9 cellular contexts compared by ENCODE assay signal in genomic region chr19:3154957-3155736, GRCh38. TPM values are rescaled to one million over a fixed set of nuclear protein-coding genes. Genes with fewer than 3 reads are reported as not detected.
DNase-seq lines count a peak whose midpoint lies in the region; ATAC-seq and TF ChIP-seq lines count a peak whose summit lies in the region.
"Had no signal": no experiment of that assay in that cellular context is flagged by ENCODE, and none has a peak within 500 bp of the region (broad histone marks: within the 10 kb centered on the region; RNA-seq: fewer than 3 reads in every experiment).

No MANE protein-coding gene starts in this region.

- peak overlapping the region; percentile 8 to 29 for H3K4me3 ChIP-seq in CD4-positive, alpha-beta memory T cell (ENCODE audit: low read length in 2 of 2)
- H3K4me3 ChIP-seq in esophagus squamous epithelium (peak overlapping the region in 1 of 4 donors; percentile 34), psoas muscle (no peak overlapping the region)

- no peaks in the 10 kb centered on the region for H3K27me3 Mint-ChIP-seq in CD4-positive, alpha-beta memory T cell

- peaks cover 2 to 12% (median 10%) of the 10 kb centered on the region in 4 donors for H3K4me1 Mint-ChIP-seq in CD4-positive, alpha-beta memory T cell

- no peaks in the 10 kb centered on the region for H3K9me3 ChIP-seq in CD4-positive, alpha-beta memory T cell (ENCODE audit: control insufficient read depth in 1 of 2, low read length in 2 of 2)
- no peaks in the 10 kb centered on the region for H3K9me3 ChIP-seq in esophagus squamous epithelium
- H3K9me3 ChIP-seq in psoas muscle: no peaks in the 10 kb centered on the region

- POLR2A ChIA-PET in CD4-positive, alpha-beta memory T cell (lab: Charles Lee; ENCODE audit: partially characterized antibody): interaction anchor here (1.0 to 1.2 kb wide), 2 partner anchors 15 to 26 kb away, joined by 3 read pairs; no protein-coding TSS in a partner anchor

- peaks cover 29% of the 10 kb centered on the region for H3K4me1 ChIP-seq in CD4-positive, alpha-beta memory T cell (ENCODE audit: insufficient read depth, low read length)
- H3K4me1 ChIP-seq in esophagus squamous epithelium: peaks cover 8 to 17% (median 12%) of the 10 kb centered on the region in 3 donors
- H3K4me1 ChIP-seq in psoas muscle: no peaks in the 10 kb centered on the region

- no peak overlapping the region for H3K27ac Mint-ChIP-seq in CD4-positive, alpha-beta memory T cell

- H3K27ac ChIP-seq in CD4-positive, alpha-beta memory T cell (ENCODE audit: low read depth, low read length): peak overlapping the region; percentile 76
- peak overlapping the region in 3 of 4 donors; percentile 16 to 86 (median 48) for H3K27ac ChIP-seq in esophagus squamous epithelium
- peak overlapping the region; percentile 58 for H3K27ac ChIP-seq in psoas muscle
- H3K27ac ChIP-seq: KMS-11 had no signal

- H3K4me3 Mint-ChIP-seq in CD4-positive, alpha-beta memory T cell: peak overlapping the region in 3 of 8 donors; percentile 65 to 86 (median 82)

- ATAC-seq in GM21717 (IDR thresholded peaks at IDR 0.05; ENCODE audit: unreplicated experiment) (peak; percentile 64), psoas muscle (peak; percentile 44 to 85 (median 72)), HG03571 (IDR thresholded peaks at IDR 0.05; ENCODE audit: unreplicated experiment) (no peak)

- TF ChIP-seq CTCF in esophagus squamous epithelium (IDR thresholded peaks at IDR 0.05): no peak
- no peak for TF ChIP-seq CTCF in psoas muscle (IDR thresholded peaks at IDR 0.05)

- no peak for TF ChIP-seq POLR2A in esophagus squamous epithelium (IDR thresholded peaks at IDR 0.05)

- CTCF ChIA-PET in CD4-positive, alpha-beta memory T cell (lab: Charles Lee; ENCODE audit: partially characterized antibody): no interaction called here

- no peaks in the 10 kb centered on the region for H3K36me3 ChIP-seq in CD4-positive, alpha-beta memory T cell (ENCODE audit: insufficient read depth, low read length)
- H3K36me3 ChIP-seq in esophagus squamous epithelium (peaks cover 0 to 86% (median 20%) of the 10 kb centered on the region in 3 donors), psoas muscle (ENCODE audit: insufficient read depth in 1 of 2, low read depth in 1 of 2) (no peaks in the 10 kb centered on the region)

- peaks cover 0 to 1% (median 0%) of the 10 kb centered on the region in 8 donors for H3K9me3 Mint-ChIP-seq in CD4-positive, alpha-beta memory T cell

- DNase-seq in CD4-positive, alpha-beta memory T cell: peak; percentile 79 to 96 (median 85)
- DNase-seq in NCI-H460 (ENCODE audit: extremely low read depth, low read depth) (peak; percentile 95), esophagus squamous epithelium (lab: John Stamatoyannopoulos, UW) (peak; percentile 32), psoas muscle (peak; percentile 79 to 80), NCI-H1417 treated with DMSO at 0.1 percent for 48 hours (lab: John Stamatoyannopoulos, UW) (no peak)
- DNase-seq in activated CD8-positive, alpha-beta memory T cell treated with anti-CD3 and anti-CD28 coated beads, Interleukin-2, amount 50 U/mL, for 4 hours: peak; percentile 79

- intact Hi-C loops in CD4-positive, alpha-beta memory T cell (cut with micrococcal nuclease): no loop called here
- intact Hi-C loops in esophagus squamous epithelium (cut with DNase I) (no loop called here), psoas muscle (cut with DNase I) (no loop called here)

- 60 to 69% methylated on average over 10 to 12 of the region's 21 CpGs for WGBS in esophagus squamous epithelium, 2 donors
- WGBS in psoas muscle, 3 donors: 45 to 50% (median 48%) methylated on average over 21 of the region's 21 CpGs

- H3K36me3 Mint-ChIP-seq in CD4-positive, alpha-beta memory T cell: peaks cover 6 to 7% of the 10 kb centered on the region in 2 donors

- no peaks in the 10 kb centered on the region for H3K27me3 ChIP-seq in CD4-positive, alpha-beta memory T cell (ENCODE audit: insufficient read depth, low read length)
- peaks cover 0 to under 1% (median 0%) of the 10 kb centered on the region in 4 donors for H3K27me3 ChIP-seq in esophagus squamous epithelium
- peaks cover 0 to 22% (median 2%) of the 10 kb centered on the region in 3 donors for H3K27me3 ChIP-seq in psoas muscle (ENCODE audit: insufficient read depth in 3 of 3, low read length in 2 of 3)

RNA-seq across cellular contexts. Expression of gene GNA15, which starts 19.3 kb away (rescaled TPM):
- total RNA-seq in CD4-positive, alpha-beta memory T cell: 1 to 10 TPM; 2.5 to 2.8 TPM
- 1 to 10 TPM; 4.1 to 4.8 TPM for polyA plus RNA-seq in CD4-positive, alpha-beta memory T cell
- 0.78 and 0.87 TPM in 2 replicates for total RNA-seq in NCI-H460 (2014; rRNA removed; shearing (Covaris generic))
- 0.47 and 0.57 TPM in 2 replicates for polyA plus RNA-seq in NCI-H460 (2014; cell fraction: nucleus; rRNA removed)
- 100 to 1,000 TPM in 3 of 4 donors, 10 to 100 TPM in 1; 72.7 to 186 (median 132) TPM for total RNA-seq in esophagus squamous epithelium
- 1 to 10 TPM in 3 of 4 donors, under 1 TPM in 1; 0.91 to 1.9 (median 1.3) TPM for total RNA-seq in psoas muscle
- under 1 TPM; 0.18 to 0.56 (median 0.31) TPM for polyA plus RNA-seq in psoas muscle

RNA-seq across cellular contexts. Expression of gene S1PR4, which starts 23.4 kb away (rescaled TPM):
- 100 to 1,000 TPM; 231 to 235 TPM for total RNA-seq in CD4-positive, alpha-beta memory T cell
- 100 to 1,000 TPM; 448 to 503 TPM for polyA plus RNA-seq in CD4-positive, alpha-beta memory T cell
- 0.07 and 0.75 TPM in 2 replicates for total RNA-seq in NCI-H460 (2014; rRNA removed; shearing (Covaris generic))
- polyA plus RNA-seq in NCI-H460 (2014; cell fraction: nucleus; rRNA removed): 0.95 and 1.8 TPM in 2 replicates
- 1 to 10 TPM in 3 of 4 donors, under 1 TPM in 1; 0.53 to 4.2 (median 1.9) TPM for total RNA-seq in esophagus squamous epithelium
- total RNA-seq in psoas muscle: under 1 TPM; 0.40 to 0.79 (median 0.70) TPM
- under 1 TPM; 0.63 to 0.94 (median 0.77) TPM for polyA plus RNA-seq in psoas muscle

RNA-seq across cellular contexts. Expression of gene NCLN, which starts 30.6 kb away (rescaled TPM):
- total RNA-seq in CD4-positive, alpha-beta memory T cell: 10 to 100 TPM; 53.0 to 59.3 TPM
- polyA plus RNA-seq in CD4-positive, alpha-beta memory T cell: 10 to 100 TPM; 25.1 to 45.6 TPM
- 31.4 and 34.4 TPM in 2 replicates for total RNA-seq in NCI-H460 (2014; rRNA removed; shearing (Covaris generic))
- polyA plus RNA-seq in NCI-H460 (2014; cell fraction: nucleus; rRNA removed): 103 and 113 TPM in 2 replicates
- total RNA-seq in esophagus squamous epithelium: 10 to 100 TPM; 27.3 to 59.6 (median 40.8) TPM
- 10 to 100 TPM; 15.4 to 60.9 (median 28.5) TPM for total RNA-seq in psoas muscle
- 10 to 100 TPM; 26.1 to 86.1 (median 63.7) TPM for polyA plus RNA-seq in psoas muscle

Comparison
In these comparisons a context has a peak if more than half of its experiments do, and no peak if none do; other contexts are left out.
1. RNA of gene GNA15, which starts 19.3 kb away (total RNA-seq): 72.7 to 186 TPM in esophagus squamous epithelium; 2.5 to 2.8 TPM in CD4-positive, alpha-beta memory T cell, 0.91 to 1.9 TPM in psoas muscle and 0.78 to 0.87 TPM in NCI-H460; every median in the first group is over 10 times any median in the second.
2. RNA of gene S1PR4, which starts 23.4 kb away (total RNA-seq): 231 to 235 TPM in CD4-positive, alpha-beta memory T cell; 0.53 to 4.2 TPM in esophagus squamous epithelium, 0.40 to 0.79 TPM in psoas muscle and 0.07 to 0.75 TPM in NCI-H460; every median in the first group is over 10 times any median in the second.
3. Peak in every context shown above with its lines, with median percentiles within 50 percentile points of each other: H3K27ac ChIP-seq.